ENCODE assay signal across 21 cellular contexts in genomic region chr9:118957585-118957984, GRCh38.
DNase-seq lines count a peak whose midpoint lies in the region; ATAC-seq, FAIRE-seq and TF ChIP-seq lines count a peak whose summit lies in the region.
"Had no signal": no experiment of that assay in that cellular context is flagged by ENCODE, and none has a peak within 500 bp of the region (broad histone marks: within the 10 kb centered on the region; RNA-seq: fewer than 3 reads in every experiment).

No MANE protein-coding gene starts in this region.

- DNase-seq in BJ (ENCODE audit: low read depth) (peak; percentile 28), H54 (ENCODE audit: insufficient read length, low spot score) (no peak), adipocyte (ENCODE audit: low read depth) (peak; percentile 8), sigmoid colon (no peak), NCI-H2196 treated with DMSO at 0.1 percent for 48 hours (lab: John Stamatoyannopoulos, UW; ENCODE audit: unreplicated experiment) (no peak), HuH-7 (ENCODE audit: low spot score) (no peak)
- no peak for DNase-seq in activated CD4-positive, alpha-beta T cell treated with anti-CD3 and anti-CD28 coated beads for 36 hours
- DNase-seq: Caco-2; CD8-positive, alpha-beta T cell; DMS79; H9; NCI-H1092; NCI-H1436; NCI-H187; NCI-H446; NCI-H524 treated with DMSO at 0.1 percent for 48 hours; NCI-H774 had no signal

- POLR2A ChIA-PET in BJ (lab: Charles Lee): no interaction called here
- POLR2A ChIA-PET in activated CD4-positive, alpha-beta T cell treated with anti-CD3 and anti-CD28 coated beads for 36 hours (lab: Charles Lee): no interaction called here

- H3K4me3 Mint-ChIP-seq in activated CD4-positive, alpha-beta T cell treated with anti-CD3 and anti-CD28 coated beads for 36 hours: no peak overlapping the region
- H3K4me3 Mint-ChIP-seq: CD8-positive, alpha-beta T cell; H9 had no signal

- H3K27ac Mint-ChIP-seq in activated CD4-positive, alpha-beta T cell treated with anti-CD3 and anti-CD28 coated beads for 36 hours: no peak overlapping the region
- H3K27ac Mint-ChIP-seq: CD8-positive, alpha-beta T cell; H9 had no signal

- H3K27me3 ChIP-seq in BJ (ENCODE audit: control insufficient read depth, insufficient read depth, low read length): no peaks in the 10 kb centered on the region
- H3K27me3 ChIP-seq in adipocyte (replicated peaks; ENCODE audit: control insufficient read depth, insufficient read depth, low read length): no peaks in the 10 kb centered on the region
- H3K27me3 ChIP-seq in sigmoid colon: no peaks in the 10 kb centered on the region
- H3K27me3 ChIP-seq: SJSA1 had no signal

- TF ChIP-seq EP300 in sigmoid colon (IDR thresholded peaks at IDR 0.05): peak in 1 of 4 donors; percentile 31

- H3K4me3 ChIP-seq in BJ (ENCODE audit: low read depth, low read length): no peak overlapping the region
- no peak overlapping the region for H3K4me3 ChIP-seq in adipocyte (ENCODE audit: low read length)
- no peak overlapping the region for H3K4me3 ChIP-seq in sigmoid colon
- H3K4me3 ChIP-seq: SJSA1 had no signal

- CTCF ChIA-PET in BJ (lab: Yijun Ruan, JAX): no interaction called here
- CTCF ChIA-PET in activated CD4-positive, alpha-beta T cell treated with anti-CD3 and anti-CD28 coated beads for 36 hours (lab: Charles Lee): no interaction called here

- FAIRE-seq in H54 (lab: Jason Lieb, UNC): peak; percentile 30
- FAIRE-seq: GM18507 had no signal

- intact Hi-C loops in sigmoid colon (cut with DNase I): no loop called here
- intact Hi-C loops in activated CD4-positive, alpha-beta T cell treated with anti-CD3 and anti-CD28 coated beads for 36 hours (cut with DNase I, micrococcal nuclease): no loop called here

- no peaks in the 10 kb centered on the region for H3K36me3 Mint-ChIP-seq in activated CD4-positive, alpha-beta T cell treated with anti-CD3 and anti-CD28 coated beads for 36 hours (ENCODE audit: low read depth)
- H3K36me3 Mint-ChIP-seq: CD8-positive, alpha-beta T cell had no signal

- no peak overlapping the region for H3K9ac ChIP-seq in adipocyte (ENCODE audit: low read length)

- no peaks in the 10 kb centered on the region for H3K9me3 ChIP-seq in adipocyte (ENCODE audit: control insufficient read depth, low read length)
- H3K9me3 ChIP-seq in sigmoid colon: no peaks in the 10 kb centered on the region
- H3K9me3 ChIP-seq: Caco-2, SJSA1 had no signal

- H3K27ac ChIP-seq in sigmoid colon: peak overlapping the region in 3 of 4 donors; percentile 42 to 60 (median 59)
- H3K27ac ChIP-seq: C4-2B, SJSA1 had no signal

- WGBS in sigmoid colon, 2 donors: 82 to 87% methylated on average over 3 of the region's 3 CpGs

- H3K9me3 Mint-ChIP-seq in activated CD4-positive, alpha-beta T cell treated with anti-CD3 and anti-CD28 coated beads for 36 hours (ENCODE audit: low read depth): peaks cover 4% of the 10 kb centered on the region
- H3K9me3 Mint-ChIP-seq: H9 had no signal

- TF ChIP-seq POLR2A in H54 (IDR thresholded peaks at IDR 0.05; ENCODE audit: low read depth, low read length) (no peak), sigmoid colon (IDR thresholded peaks at IDR 0.05) (no peak)

- H3K36me3 ChIP-seq in BJ (ENCODE audit: control insufficient read depth, insufficient read depth, low read length) (no peaks in the 10 kb centered on the region), adipocyte (ENCODE audit: control insufficient read depth, insufficient read depth, low read length, severe bottlenecking) (no peaks in the 10 kb centered on the region), sigmoid colon (no peaks in the 10 kb centered on the region)
- H3K36me3 ChIP-seq: SJSA1 had no signal

- no peak for ATAC-seq in activated CD4-positive, alpha-beta T cell treated with anti-CD3 and anti-CD28 coated beads for 36 hours
- ATAC-seq: CD8-positive, alpha-beta T cell; Right ventricle myocardium inferior had no signal

- TF ChIP-seq CTCF in BJ (IDR thresholded peaks at IDR 0.05; ENCODE audit: insufficient read depth, low read depth, low read length): no peak
- no peak for TF ChIP-seq CTCF in sigmoid colon (IDR thresholded peaks at IDR 0.05)

- H3K27me3 Mint-ChIP-seq in activated CD4-positive, alpha-beta T cell treated with anti-CD3 and anti-CD28 coated beads for 36 hours: no peaks in the 10 kb centered on the region

- H3K4me1 ChIP-seq in adipocyte (ENCODE audit: control insufficient read depth, insufficient read depth, low read length): peaks cover 7% of the 10 kb centered on the region
- H3K4me1 ChIP-seq in sigmoid colon: peaks cover 0 to 23% (median 10%) of the 10 kb centered on the region in 4 donors
- H3K4me1 ChIP-seq: Caco-2, SJSA1 had no signal

- no peaks in the 10 kb centered on the region for H3K4me1 Mint-ChIP-seq in activated CD4-positive, alpha-beta T cell treated with anti-CD3 and anti-CD28 coated beads for 36 hours

Comparison
In these comparisons a context has a peak if more than half of its experiments do, and no peak if none do; other contexts are left out.
1. DNase-seq: peak in BJ (single experiment) and adipocyte (single experiment); none in H54 (single experiment), sigmoid colon (single experiment), activated CD4-positive, alpha-beta T cell treated with anti-CD3 and anti-CD28 coated beads for 36 hours (single experiment), NCI-H2196 treated with DMSO at 0.1 percent for 48 hours (single experiment) and HuH-7 (single experiment).